ENCODE assay signal across 10 cellular contexts in genomic region chr20:3157817-3158216, GRCh38. TPM values are rescaled to one million over a fixed set of nuclear protein-coding genes. Genes with fewer than 3 reads are reported as not detected.
DNase-seq lines count a peak whose midpoint lies in the region; ATAC-seq, FAIRE-seq and TF ChIP-seq lines count a peak whose summit lies in the region.
"Had no signal": no experiment of that assay in that cellular context is flagged by ENCODE, and none has a peak within 500 bp of the region (broad histone marks: within the 10 kb centered on the region; RNA-seq: fewer than 3 reads in every experiment).

No MANE protein-coding gene starts in this region.

- WGBS in HepG2 (ENCODE audit: low lambda C conversion rate) = 70% methylated on average over 11 of the region's 11 CpGs
- 76% methylated on average over 10 of the region's 11 CpGs for WGBS in right lobe of liver (ENCODE audit: insufficient coverage, low coverage, low lambda C conversion rate, missing lambda C conversion rate)

- H3K27me3 ChIP-seq in HepG2 (ENCODE audit: control insufficient read depth in 1 of 2, insufficient read depth in 2 of 2, low read length in 2 of 2) (no peaks in the 10 kb centered on the region; a peak in 1 of 5 replicates), right lobe of liver (no peaks in the 10 kb centered on the region), left lung (no peaks in the 10 kb centered on the region)

- no peak overlapping the region for H2AFZ ChIP-seq in HepG2 (ENCODE audit: low read length)

- TF ChIP-seq RAD21 in HepG2 (CRISPR knock-in tag; IDR thresholded peaks at IDR 0.05) = no peak

- H3K4me3 Mint-ChIP-seq in activated naive CD8-positive, alpha-beta T cell treated with anti-CD3 and anti-CD28 coated beads, Interleukin-2, amount 10 ng/mL, durations not matched to agents 7 days and 5 days = peak overlapping the region; percentile 90
- H3K4me3 Mint-ChIP-seq in mesothelial cell of epicardium = peak overlapping the region; percentile 63

- H3K4me1 Mint-ChIP-seq in activated naive CD8-positive, alpha-beta T cell treated with anti-CD3 and anti-CD28 coated beads, Interleukin-2, amount 10 ng/mL, durations not matched to agents 7 days and 5 days = peaks cover 38% of the 10 kb centered on the region
- peaks cover 27% of the 10 kb centered on the region for H3K4me1 Mint-ChIP-seq in mesothelial cell of epicardium

- H3K27ac ChIP-seq in HepG2 (ENCODE audit: extremely low read length, insufficient read depth, low read length) = no peak overlapping the region
- no peak overlapping the region for H3K27ac ChIP-seq in right lobe of liver
- H3K27ac ChIP-seq in left lung = peak overlapping the region in 1 of 2 donors; percentile 33

- TF ChIP-seq POLR2A in HepG2 (IDR thresholded peaks at IDR 0.05; ENCODE audit: insufficient read depth in 1 of 2, low read depth in 2 of 2, low read length in 2 of 2) (no peak), right lobe of liver (IDR thresholded peaks at IDR 0.05) (no peak)

- POLR2A ChIA-PET in HepG2 (lab: Yijun Ruan, JAX) = interaction anchor here (1.5 to 6.6 kb wide), 3 partner anchors 12 to 112 kb away, joined by 5 to 81 read pairs (median 22); partner anchors contain the start of gene MRPS26
- POLR2A ChIA-PET in activated naive CD8-positive, alpha-beta T cell treated with anti-CD3 and anti-CD28 coated beads, Interleukin-2, amount 10 ng/mL, durations not matched to agents 7 days and 5 days (lab: Charles Lee) = interaction anchor here (0.5 to 3.5 kb wide), 12 partner anchors 12 to 285 kb away, joined by 3 to 21 read pairs (median 3); partner anchors contain the start of genes ITPA and PTPRA

- H3K4me2 ChIP-seq in HepG2 (ENCODE audit: low read depth, low read length) = peak overlapping the region; percentile 98

- TF ChIP-seq CTCF in HepG2 (CRISPR knock-in tag; IDR thresholded peaks at IDR 0.05) (no peak), right lobe of liver (IDR thresholded peaks at IDR 0.05) (no peak), mesothelial cell of epicardium (IDR thresholded peaks at IDR 0.05; ENCODE audit: unreplicated experiment) (no peak), left lung (IDR thresholded peaks at IDR 0.05) (no peak)

- H3K4me3 ChIP-seq in HepG2 (replicated peaks in 1 of 3; ENCODE audit: insufficient read depth in 1 of 3, low read depth in 2 of 3, low read length in 3 of 3) = peak overlapping the region; percentile 90 to 95 (median 91)
- H3K4me3 ChIP-seq in right lobe of liver = no peak overlapping the region
- peak overlapping the region in 1 of 2 donors; percentile 96 for H3K4me3 ChIP-seq in left lung

- H3K9ac ChIP-seq in HepG2 (ENCODE audit: insufficient read depth, low read depth, low read length) = peak overlapping the region; percentile 97

- no peaks in the 10 kb centered on the region for H3K27me3 Mint-ChIP-seq in activated naive CD8-positive, alpha-beta T cell treated with anti-CD3 and anti-CD28 coated beads, Interleukin-2, amount 10 ng/mL, durations not matched to agents 7 days and 5 days
- no peaks in the 10 kb centered on the region for H3K27me3 Mint-ChIP-seq in mesothelial cell of epicardium (ENCODE audit: low read depth)

- H4K20me1 ChIP-seq in HepG2 (ENCODE audit: insufficient read depth, low read length) = peaks cover 37% of the 10 kb centered on the region

- H3K36me3 ChIP-seq in HepG2 (replicated peaks in 1 of 2; ENCODE audit: control insufficient read depth in 1 of 2, insufficient read depth in 2 of 2, low read length in 2 of 2) = peaks cover 10 to 22% of the 10 kb centered on the region in 2 experiments
- H3K36me3 ChIP-seq in right lobe of liver = peaks cover 0 to 9% (median 0%) of the 10 kb centered on the region in 4 donors
- peaks cover 0 to 18% of the 10 kb centered on the region in 2 donors for H3K36me3 ChIP-seq in left lung

- CTCF ChIA-PET in HepG2 (lab: Yijun Ruan, JAX; ENCODE audit: low intra/inter-chr PET ratio, low total read pairs) = no interaction called here

- H3K9me3 ChIP-seq in HepG2 (ENCODE audit: low read length) (no peaks in the 10 kb centered on the region), right lobe of liver (no peaks in the 10 kb centered on the region), left lung (no peaks in the 10 kb centered on the region)

- intact Hi-C loops in HepG2 (cut with micrococcal nuclease; ENCODE audit: unreplicated experiment) (loop anchor here (2.0 kb wide), 1 partner anchor 35 kb away; no protein-coding TSS in a partner anchor), right lobe of liver (cut with DNase I) (no loop called here), left lung (cut with DNase I) (no loop called here)

- no peak for FAIRE-seq in HepG2 (lab: Jason Lieb, UNC)

- H3K36me3 Mint-ChIP-seq in activated naive CD8-positive, alpha-beta T cell treated with anti-CD3 and anti-CD28 coated beads, Interleukin-2, amount 10 ng/mL, durations not matched to agents 7 days and 5 days = peaks cover 3% of the 10 kb centered on the region
- H3K36me3 Mint-ChIP-seq in mesothelial cell of epicardium = peaks cover 5% of the 10 kb centered on the region

- no peak for ATAC-seq in HepG2
- ATAC-seq in right lobe of liver = no peak
- ATAC-seq in activated naive CD8-positive, alpha-beta T cell treated with anti-CD3 and anti-CD28 coated beads, Interleukin-2, amount 10 ng/mL, durations not matched to agents 7 days and 5 days (ENCODE audit: low read depth) = peak; percentile 2
- ATAC-seq in left lung = no peak

- H3K4me1 ChIP-seq in HepG2 (ENCODE audit: insufficient read depth, low read length) (peaks cover 50% of the 10 kb centered on the region), right lobe of liver (peaks cover 0 to 28% (median 11%) of the 10 kb centered on the region in 4 donors), left lung (peaks cover 15 to 46% of the 10 kb centered on the region in 2 donors)

- in situ Hi-C loops in HepG2 (cut with HindIII; ENCODE audit: extremely low pct_ligation_motif_present, low pct_unique_long_range_greater_than_20kb) = no loop called here

- no peak for TF ChIP-seq EP300 in HepG2 (IDR thresholded peaks at IDR 0.05; ENCODE audit: low read depth in 2 of 2, low read length in 2 of 2)
- no peak for TF ChIP-seq EP300 in HepG2 (CRISPR knock-in tag; IDR thresholded peaks at IDR 0.05; ENCODE audit: borderline replicate concordance)

- H3K9me3 Mint-ChIP-seq in activated naive CD8-positive, alpha-beta T cell treated with anti-CD3 and anti-CD28 coated beads, Interleukin-2, amount 10 ng/mL, durations not matched to agents 7 days and 5 days = no peaks in the 10 kb centered on the region
- no peaks in the 10 kb centered on the region for H3K9me3 Mint-ChIP-seq in mesothelial cell of epicardium

- peaks cover 70% of the 10 kb centered on the region for H3K79me2 ChIP-seq in HepG2 (ENCODE audit: insufficient read depth, low read length)

- BruUV-seq in HepG2 (replicated peaks; lab: Mats Ljungman, UMichigan) = no TSS peak

- H3K27ac Mint-ChIP-seq in activated naive CD8-positive, alpha-beta T cell treated with anti-CD3 and anti-CD28 coated beads, Interleukin-2, amount 10 ng/mL, durations not matched to agents 7 days and 5 days = peak overlapping the region; percentile 88
- peak overlapping the region; percentile 71 for H3K27ac Mint-ChIP-seq in mesothelial cell of epicardium

- no peak for DNase-seq in HepG2 (ENCODE audit: low spot score)
- DNase-seq in right lobe of liver = no peak
- DNase-seq in activated naive CD8-positive, alpha-beta T cell treated with anti-CD3 and anti-CD28 coated beads, Interleukin-2, amount 10 ng/mL, durations not matched to agents 7 days and 5 days = no peak
- DNase-seq in mesothelial cell of epicardium (ENCODE audit: low spot score in 2 of 2, unreplicated experiment in 2 of 2) = no peak
- DNase-seq in NCI-H2107 treated with DMSO at 0.1 percent for 48 hours (lab: John Stamatoyannopoulos, UW; ENCODE audit: unreplicated experiment) = no peak
- DNase-seq in HPDE6-E6E7 (ENCODE audit: extremely low spot score) = no peak
- DNase-seq in left lung = no peak
- no peak for DNase-seq in NCI-H2107 (lab: John Stamatoyannopoulos, UW)
- DNase-seq: NCI-H446, retina had no signal

RNA-seq across cellular contexts. Expression of gene FASTKD5, which starts 1.8 kb away (rescaled TPM):
- total RNA-seq in HepG2 (2016; rRNA removed; fragmentation: Illumina TruSeq; extraction: Trizol) (46.8 and 63.4 TPM in 2 replicates), right lobe of liver (10 to 100 TPM; 10.3 to 18.2 (median 11.3) TPM), mesothelial cell of epicardium (19.1 to 19.8 TPM (median 19.7 TPM) in 3 replicates), left lung (10 to 100 TPM; 17.3 to 19.0 TPM)
- 4.3 and 4.6 TPM in 2 replicates for total RNA-seq in HepG2 (2016; cell fraction: cytosol; rRNA removed; fragmentation: Illumina TruSeq; extraction: Trizol; ENCODE audit: low read depth)
- 45.4 and 62.9 TPM in 2 replicates for total RNA-seq in HepG2 (2016; cell fraction: insoluble cytoplasmic fraction; rRNA removed; fragmentation: Illumina TruSeq; extraction: Trizol)
- 15.5 and 16.7 TPM in 2 replicates for total RNA-seq in HepG2 (2016; cell fraction: membrane; rRNA removed; fragmentation: Illumina TruSeq; extraction: Trizol)
- 27.9 and 28.4 TPM in 2 replicates for total RNA-seq in HepG2 (2016; cell fraction: nucleus; rRNA removed; fragmentation: Illumina TruSeq; extraction: Trizol)
- 34.4 and 36.6 TPM in 2 replicates for polyA plus RNA-seq in HepG2 (2011; rRNA removed)
- polyA plus RNA-seq in HepG2 (2011; cell fraction: cytosol; rRNA removed) = 23.0 and 32.0 TPM in 2 replicates
- 12.1 and 17.5 TPM in 2 replicates for polyA plus RNA-seq in HepG2 (2011; cell fraction: nucleus; rRNA removed)
- 23.7 and 26.2 TPM in 2 replicates for polyA plus RNA-seq in HepG2 (2012)
- polyA plus RNA-seq in HepG2 (2016; cell fraction: cytosol; fragmentation: Illumina TruSeq; extraction: Trizol; ENCODE audit: low read depth) = 2.5 TPM in 2 replicates
- 55.4 and 56.5 TPM in 2 replicates for polyA plus RNA-seq in HepG2 (2016; cell fraction: insoluble cytoplasmic fraction; fragmentation: Illumina TruSeq; extraction: Trizol; ENCODE audit: low read depth)
- 6.5 and 7.2 TPM in 2 replicates for polyA plus RNA-seq in HepG2 (2016; cell fraction: membrane; fragmentation: Illumina TruSeq; extraction: Trizol; ENCODE audit: low read depth)
- 33.3 and 36.2 TPM in 2 replicates for polyA plus RNA-seq in HepG2 (2016; cell fraction: nucleus; fragmentation: Illumina TruSeq; extraction: Trizol; ENCODE audit: insufficient read depth, low read depth)
- polyA minus RNA-seq in HepG2 (2011; rRNA and poly(A)+ RNA removed; ENCODE audit: low replicate concordance) = 24.9 and 38.7 TPM in 2 replicates
- 27.8 and 30.8 TPM in 2 replicates for polyA minus RNA-seq in HepG2 (2011; cell fraction: cytosol; rRNA and poly(A)+ RNA removed)
- 26.4 and 34.6 TPM in 2 replicates for polyA minus RNA-seq in HepG2 (2011; cell fraction: nucleus; rRNA and poly(A)+ RNA removed)
- total RNA-seq in activated naive CD8-positive, alpha-beta T cell treated with anti-CD3 and anti-CD28 coated beads, Interleukin-2, amount 10 ng/mL, durations not matched to agents 7 days and 5 days = 10 to 100 TPM; 21.3 to 21.7 TPM

RNA-seq across cellular contexts. Expression of gene UBOX5, which starts 1.8 kb away (rescaled TPM):
- total RNA-seq in HepG2 (2016; rRNA removed; fragmentation: Illumina TruSeq; extraction: Trizol) (5.4 and 5.6 TPM in 2 replicates), right lobe of liver (1 to 10 TPM; 1.8 to 3.2 (median 2.0) TPM), mesothelial cell of epicardium (11.6 to 12.3 TPM (median 11.6 TPM) in 3 replicates), left lung (1 to 10 TPM; 5.2 TPM)
- 1.1 and 1.2 TPM in 2 replicates for total RNA-seq in HepG2 (2016; cell fraction: cytosol; rRNA removed; fragmentation: Illumina TruSeq; extraction: Trizol; ENCODE audit: low read depth)
- total RNA-seq in HepG2 (2016; cell fraction: insoluble cytoplasmic fraction; rRNA removed; fragmentation: Illumina TruSeq; extraction: Trizol) = 4.7 and 5.2 TPM in 2 replicates
- total RNA-seq in HepG2 (2016; cell fraction: membrane; rRNA removed; fragmentation: Illumina TruSeq; extraction: Trizol) = 3.0 TPM in 2 replicates
- total RNA-seq in HepG2 (2016; cell fraction: nucleus; rRNA removed; fragmentation: Illumina TruSeq; extraction: Trizol) = 3.8 and 4.4 TPM in 2 replicates
- polyA plus RNA-seq in HepG2 (2011; rRNA removed) = 4.6 and 5.3 TPM in 2 replicates
- polyA plus RNA-seq in HepG2 (2011; cell fraction: cytosol; rRNA removed) = 4.0 and 4.4 TPM in 2 replicates
- 6.4 and 7.0 TPM in 2 replicates for polyA plus RNA-seq in HepG2 (2011; cell fraction: nucleus; rRNA removed)
- 3.5 and 3.7 TPM in 2 replicates for polyA plus RNA-seq in HepG2 (2012)
- 0.60 and 0.69 TPM in 2 replicates for polyA plus RNA-seq in HepG2 (2016; cell fraction: cytosol; fragmentation: Illumina TruSeq; extraction: Trizol; ENCODE audit: low read depth)
- polyA plus RNA-seq in HepG2 (2016; cell fraction: insoluble cytoplasmic fraction; fragmentation: Illumina TruSeq; extraction: Trizol; ENCODE audit: low read depth) = 5.0 and 5.2 TPM in 2 replicates
- polyA plus RNA-seq in HepG2 (2016; cell fraction: membrane; fragmentation: Illumina TruSeq; extraction: Trizol; ENCODE audit: low read depth) = 1.2 and 1.6 TPM in 2 replicates
- polyA plus RNA-seq in HepG2 (2016; cell fraction: nucleus; fragmentation: Illumina TruSeq; extraction: Trizol; ENCODE audit: insufficient read depth, low read depth) = 5.2 and 5.3 TPM in 2 replicates
- polyA minus RNA-seq in HepG2 (2011; rRNA and poly(A)+ RNA removed; ENCODE audit: low replicate concordance) = 2.1 and 16.1 TPM in 2 replicates
- 4.9 and 5.5 TPM in 2 replicates for polyA minus RNA-seq in HepG2 (2011; cell fraction: cytosol; rRNA and poly(A)+ RNA removed)
- polyA minus RNA-seq in HepG2 (2011; cell fraction: nucleus; rRNA and poly(A)+ RNA removed) = 5.0 and 6.8 TPM in 2 replicates
- 1 to 10 TPM; 9.3 to 9.4 TPM for total RNA-seq in activated naive CD8-positive, alpha-beta T cell treated with anti-CD3 and anti-CD28 coated beads, Interleukin-2, amount 10 ng/mL, durations not matched to agents 7 days and 5 days

RNA-seq across cellular contexts. Expression of gene LZTS3, which starts 15.5 kb away (rescaled TPM):
- 7.4 and 10.1 TPM in 2 replicates for total RNA-seq in HepG2 (2016; rRNA removed; fragmentation: Illumina TruSeq; extraction: Trizol)
- total RNA-seq in HepG2 (2016; cell fraction: cytosol; rRNA removed; fragmentation: Illumina TruSeq; extraction: Trizol; ENCODE audit: low read depth) = 1.6 and 1.9 TPM in 2 replicates
- 7.6 and 10.2 TPM in 2 replicates for total RNA-seq in HepG2 (2016; cell fraction: insoluble cytoplasmic fraction; rRNA removed; fragmentation: Illumina TruSeq; extraction: Trizol)
- total RNA-seq in HepG2 (2016; cell fraction: membrane; rRNA removed; fragmentation: Illumina TruSeq; extraction: Trizol) = 5.4 and 6.1 TPM in 2 replicates
- 7.0 and 8.3 TPM in 2 replicates for total RNA-seq in HepG2 (2016; cell fraction: nucleus; rRNA removed; fragmentation: Illumina TruSeq; extraction: Trizol)
- 31.3 and 49.2 TPM in 2 replicates for polyA plus RNA-seq in HepG2 (2011; rRNA removed)
- polyA plus RNA-seq in HepG2 (2011; cell fraction: cytosol; rRNA removed) = 33.5 and 37.7 TPM in 2 replicates
- polyA plus RNA-seq in HepG2 (2011; cell fraction: nucleus; rRNA removed) = 96.7 and 99.2 TPM in 2 replicates
- polyA plus RNA-seq in HepG2 (2012) = 15.6 and 27.0 TPM in 2 replicates
- 1.5 TPM in 2 replicates for polyA plus RNA-seq in HepG2 (2016; cell fraction: cytosol; fragmentation: Illumina TruSeq; extraction: Trizol; ENCODE audit: low read depth)
- polyA plus RNA-seq in HepG2 (2016; cell fraction: insoluble cytoplasmic fraction; fragmentation: Illumina TruSeq; extraction: Trizol; ENCODE audit: low read depth) = 10.0 and 11.9 TPM in 2 replicates
- polyA plus RNA-seq in HepG2 (2016; cell fraction: membrane; fragmentation: Illumina TruSeq; extraction: Trizol; ENCODE audit: low read depth) = 5.0 and 5.4 TPM in 2 replicates
- polyA plus RNA-seq in HepG2 (2016; cell fraction: nucleus; fragmentation: Illumina TruSeq; extraction: Trizol; ENCODE audit: insufficient read depth, low read depth) = 19.6 and 21.4 TPM in 2 replicates
- 1.3 and 64.0 TPM in 2 replicates for polyA minus RNA-seq in HepG2 (2011; rRNA and poly(A)+ RNA removed; ENCODE audit: low replicate concordance)
- polyA minus RNA-seq in HepG2 (2011; cell fraction: cytosol; rRNA and poly(A)+ RNA removed) = 19.8 and 26.7 TPM in 2 replicates
- polyA minus RNA-seq in HepG2 (2011; cell fraction: nucleus; rRNA and poly(A)+ RNA removed) = 14.9 and 19.3 TPM in 2 replicates
- total RNA-seq in right lobe of liver = 1 to 10 TPM; 3.9 to 6.1 (median 4.9) TPM
- 1 to 10 TPM; 2.1 to 2.5 TPM for total RNA-seq in activated naive CD8-positive, alpha-beta T cell treated with anti-CD3 and anti-CD28 coated beads, Interleukin-2, amount 10 ng/mL, durations not matched to agents 7 days and 5 days
- total RNA-seq in mesothelial cell of epicardium = 14.1 to 15.1 TPM (median 14.2 TPM) in 3 replicates
- 10 to 100 TPM; 12.3 to 21.0 TPM for total RNA-seq in left lung

RNA-seq across cellular contexts. Expression of gene DDRGK1, which starts 46.7 kb away (rescaled TPM):
- total RNA-seq in HepG2 (2016; rRNA removed; fragmentation: Illumina TruSeq; extraction: Trizol) = 75.4 and 149 TPM in 2 replicates
- total RNA-seq in HepG2 (2016; cell fraction: cytosol; rRNA removed; fragmentation: Illumina TruSeq; extraction: Trizol; ENCODE audit: low read depth) = 59.4 and 65.6 TPM in 2 replicates
- total RNA-seq in HepG2 (2016; cell fraction: insoluble cytoplasmic fraction; rRNA removed; fragmentation: Illumina TruSeq; extraction: Trizol) = 69.3 and 161 TPM in 2 replicates
- 57.6 and 58.7 TPM in 2 replicates for total RNA-seq in HepG2 (2016; cell fraction: membrane; rRNA removed; fragmentation: Illumina TruSeq; extraction: Trizol)
- total RNA-seq in HepG2 (2016; cell fraction: nucleus; rRNA removed; fragmentation: Illumina TruSeq; extraction: Trizol) = 105 and 136 TPM in 2 replicates
- 96.7 and 116 TPM in 2 replicates for polyA plus RNA-seq in HepG2 (2011; rRNA removed)
- 133 and 142 TPM in 2 replicates for polyA plus RNA-seq in HepG2 (2011; cell fraction: cytosol; rRNA removed)
- polyA plus RNA-seq in HepG2 (2011; cell fraction: nucleus; rRNA removed) = 122 and 134 TPM in 2 replicates
- polyA plus RNA-seq in HepG2 (2012) = 104 and 147 TPM in 2 replicates
- 51.1 and 51.9 TPM in 2 replicates for polyA plus RNA-seq in HepG2 (2016; cell fraction: cytosol; fragmentation: Illumina TruSeq; extraction: Trizol; ENCODE audit: low read depth)
- polyA plus RNA-seq in HepG2 (2016; cell fraction: insoluble cytoplasmic fraction; fragmentation: Illumina TruSeq; extraction: Trizol; ENCODE audit: low read depth) = 80.6 and 85.9 TPM in 2 replicates
- polyA plus RNA-seq in HepG2 (2016; cell fraction: membrane; fragmentation: Illumina TruSeq; extraction: Trizol; ENCODE audit: low read depth) = 52.8 and 53.4 TPM in 2 replicates
- polyA plus RNA-seq in HepG2 (2016; cell fraction: nucleus; fragmentation: Illumina TruSeq; extraction: Trizol; ENCODE audit: insufficient read depth, low read depth) = 240 and 250 TPM in 2 replicates
- polyA minus RNA-seq in HepG2 (2011; rRNA and poly(A)+ RNA removed; ENCODE audit: low replicate concordance) = 19.0 and 51.1 TPM in 2 replicates
- 40.1 and 44.2 TPM in 2 replicates for polyA minus RNA-seq in HepG2 (2011; cell fraction: cytosol; rRNA and poly(A)+ RNA removed)
- 48.9 and 52.6 TPM in 2 replicates for polyA minus RNA-seq in HepG2 (2011; cell fraction: nucleus; rRNA and poly(A)+ RNA removed)
- total RNA-seq in right lobe of liver = 10 to 100 TPM; 55.0 to 76.1 (median 60.1) TPM
- total RNA-seq in activated naive CD8-positive, alpha-beta T cell treated with anti-CD3 and anti-CD28 coated beads, Interleukin-2, amount 10 ng/mL, durations not matched to agents 7 days and 5 days = 10 to 100 TPM; 58.1 to 59.2 TPM
- 62.7 to 63.0 TPM (median 63.0 TPM) in 3 replicates for total RNA-seq in mesothelial cell of epicardium
- total RNA-seq in left lung = 100 to 1,000 TPM in 1 of 2 donors, 10 to 100 TPM in 1; 83.9 to 107 TPM

RNA-seq across cellular contexts. Expression of gene ITPA, which starts 51.5 kb away (rescaled TPM):
- total RNA-seq in HepG2 (2016; rRNA removed; fragmentation: Illumina TruSeq; extraction: Trizol) (101 and 103 TPM in 2 replicates), right lobe of liver (10 to 100 TPM; 17.5 to 38.8 (median 26.7) TPM), mesothelial cell of epicardium (54.7 to 59.3 TPM (median 57.6 TPM) in 3 replicates), left lung (10 to 100 TPM; 45.7 to 48.0 TPM)
- total RNA-seq in HepG2 (2016; cell fraction: cytosol; rRNA removed; fragmentation: Illumina TruSeq; extraction: Trizol; ENCODE audit: low read depth) = 30.5 and 31.5 TPM in 2 replicates
- 108 TPM in 2 replicates for total RNA-seq in HepG2 (2016; cell fraction: insoluble cytoplasmic fraction; rRNA removed; fragmentation: Illumina TruSeq; extraction: Trizol)
- total RNA-seq in HepG2 (2016; cell fraction: membrane; rRNA removed; fragmentation: Illumina TruSeq; extraction: Trizol) = 45.6 and 53.1 TPM in 2 replicates
- 51.5 and 65.6 TPM in 2 replicates for total RNA-seq in HepG2 (2016; cell fraction: nucleus; rRNA removed; fragmentation: Illumina TruSeq; extraction: Trizol)
- polyA plus RNA-seq in HepG2 (2011; rRNA removed) = 60.1 and 73.4 TPM in 2 replicates
- polyA plus RNA-seq in HepG2 (2011; cell fraction: cytosol; rRNA removed) = 53.2 and 73.4 TPM in 2 replicates
- 110 and 129 TPM in 2 replicates for polyA plus RNA-seq in HepG2 (2011; cell fraction: nucleus; rRNA removed)
- 55.6 and 63.4 TPM in 2 replicates for polyA plus RNA-seq in HepG2 (2012)
- 27.3 and 27.6 TPM in 2 replicates for polyA plus RNA-seq in HepG2 (2016; cell fraction: cytosol; fragmentation: Illumina TruSeq; extraction: Trizol; ENCODE audit: low read depth)
- 106 and 109 TPM in 2 replicates for polyA plus RNA-seq in HepG2 (2016; cell fraction: insoluble cytoplasmic fraction; fragmentation: Illumina TruSeq; extraction: Trizol; ENCODE audit: low read depth)
- polyA plus RNA-seq in HepG2 (2016; cell fraction: membrane; fragmentation: Illumina TruSeq; extraction: Trizol; ENCODE audit: low read depth) = 28.9 and 33.4 TPM in 2 replicates
- 144 and 151 TPM in 2 replicates for polyA plus RNA-seq in HepG2 (2016; cell fraction: nucleus; fragmentation: Illumina TruSeq; extraction: Trizol; ENCODE audit: insufficient read depth, low read depth)
- 24.1 and 25.5 TPM in 2 replicates for polyA minus RNA-seq in HepG2 (2011; rRNA and poly(A)+ RNA removed; ENCODE audit: low replicate concordance)
- 15.4 and 25.9 TPM in 2 replicates for polyA minus RNA-seq in HepG2 (2011; cell fraction: cytosol; rRNA and poly(A)+ RNA removed)
- polyA minus RNA-seq in HepG2 (2011; cell fraction: nucleus; rRNA and poly(A)+ RNA removed) = 23.0 and 28.2 TPM in 2 replicates
- 10 to 100 TPM; 44.3 to 44.4 TPM for total RNA-seq in activated naive CD8-positive, alpha-beta T cell treated with anti-CD3 and anti-CD28 coated beads, Interleukin-2, amount 10 ng/mL, durations not matched to agents 7 days and 5 days

Comparison
In these comparisons a context has a peak if more than half of its experiments do, and no peak if none do; other contexts are left out.
1. H3K4me3 ChIP-seq: peak in HepG2 (3 of 3); none in right lobe of liver (0 of 3).